19 cellular contexts compared by ENCODE assay signal in genomic region chr22:49068861-49069260, GRCh38.
DNase-seq lines count a peak whose midpoint lies in the region; ATAC-seq and TF ChIP-seq lines count a peak whose summit lies in the region.
"Had no signal": no experiment of that assay in that cellular context is flagged by ENCODE, and none has a peak within 500 bp of the region (broad histone marks: within the 10 kb centered on the region; RNA-seq: fewer than 3 reads in every experiment).

No MANE protein-coding gene starts in this region.

- H3K27me3 ChIP-seq in upper lobe of right lung (peaks cover 6% of the 10 kb centered on the region), vagina (no peaks in the 10 kb centered on the region)

- intact Hi-C loops in upper lobe of right lung (cut with DNase I): no loop called here
- intact Hi-C loops in vagina (cut with DNase I): no loop called here

- peaks cover 12% of the 10 kb centered on the region for H3K27me3 Mint-ChIP-seq in nephron progenitor cell (ENCODE audit: low read depth, poor library complexity)

- TF ChIP-seq CTCF in nephron progenitor cell (IDR thresholded peaks at IDR 0.05) (no peak), upper lobe of right lung (IDR thresholded peaks at IDR 0.05) (no peak), vagina (IDR thresholded peaks at IDR 0.05) (no peak)

- no peak overlapping the region for H3K27ac ChIP-seq in upper lobe of right lung
- H3K27ac ChIP-seq in vagina: no peak overlapping the region
- H3K27ac ChIP-seq: 22Rv1, A549, C4-2B had no signal

- no peak for ATAC-seq in upper lobe of right lung
- ATAC-seq: A549, GM23338, HCT116, HepG2 had no signal

- H3K9me3 ChIP-seq in upper lobe of right lung: no peaks in the 10 kb centered on the region
- H3K9me3 ChIP-seq in vagina: no peaks in the 10 kb centered on the region
- H3K9me3 ChIP-seq: A549, Caco-2 had no signal

- TF ChIP-seq POLR2A in vagina (IDR thresholded peaks at IDR 0.05): no peak

- H3K36me3 ChIP-seq in upper lobe of right lung (no peaks in the 10 kb centered on the region), vagina (no peaks in the 10 kb centered on the region)

- H3K9me3 Mint-ChIP-seq in nephron progenitor cell: no peaks in the 10 kb centered on the region
- H3K9me3 Mint-ChIP-seq: CD4-positive, alpha-beta T cell; GM23338 had no signal

- H3K36me3 Mint-ChIP-seq in nephron progenitor cell (ENCODE audit: low read depth): no peaks in the 10 kb centered on the region

- H3K4me3 ChIP-seq in upper lobe of right lung: no peak overlapping the region
- no peak overlapping the region for H3K4me3 ChIP-seq in vagina
- H3K4me3 ChIP-seq: A549, GM23338 had no signal

- peak; percentile 28 for DNase-seq in activated effector memory CD4-positive, alpha-beta T cell treated with anti-CD3 and anti-CD28 coated beads, Interleukin-2, amount 50 U/mL, for 16 hours
- DNase-seq in activated effector memory CD4-positive, alpha-beta T cell treated with Interleukin-2 at 50 U/mL for 16 hours: no peak
- peak; percentile 69 for DNase-seq in NCI-H345 (lab: John Stamatoyannopoulos, UW)
- DNase-seq in nephron progenitor cell: no peak
- peak; percentile 20 for DNase-seq in upper lobe of right lung
- DNase-seq in iPS-NIHi11 (ENCODE audit: low spot score): no peak
- DNase-seq in activated CD4-positive, alpha-beta T cell treated with anti-CD3 and anti-CD28 coated beads for 48 hours: no peak
- DNase-seq in vagina (ENCODE audit: extremely low spot score in 2 of 2): no peak
- DNase-seq: AML-193; Caco-2; CD4-positive, alpha-beta T cell; GDM1; H7 had no signal

- H3K4me1 Mint-ChIP-seq in nephron progenitor cell: no peaks in the 10 kb centered on the region

- no peaks in the 10 kb centered on the region for H3K4me1 ChIP-seq in upper lobe of right lung
- no peaks in the 10 kb centered on the region for H3K4me1 ChIP-seq in vagina
- H3K4me1 ChIP-seq: A549, Caco-2 had no signal

- peak overlapping the region; percentile 15 for H3K27ac Mint-ChIP-seq in nephron progenitor cell
- H3K27ac Mint-ChIP-seq: CD4-positive, alpha-beta T cell; GM23338 had no signal

- no peak overlapping the region for H3K4me3 Mint-ChIP-seq in nephron progenitor cell
- H3K4me3 Mint-ChIP-seq: CD4-positive, alpha-beta T cell; GM23338 had no signal

Comparison
In these comparisons a context has a peak if more than half of its experiments do, and no peak if none do; other contexts are left out.
1. DNase-seq: peak in activated effector memory CD4-positive, alpha-beta T cell treated with anti-CD3 and anti-CD28 coated beads, Interleukin-2, amount 50 U/mL, for 16 hours (single experiment), NCI-H345 (single experiment) and upper lobe of right lung (single experiment); none in activated effector memory CD4-positive, alpha-beta T cell treated with Interleukin-2 at 50 U/mL for 16 hours (single experiment), nephron progenitor cell (single experiment), iPS-NIHi11 (single experiment), activated CD4-positive, alpha-beta T cell treated with anti-CD3 and anti-CD28 coated beads for 48 hours (single experiment) and vagina (0 of 2).